7 cellular contexts compared by ENCODE assay signal in genomic region chr1:1513675-1514074, GRCh38. TPM values are rescaled to one million over a fixed set of nuclear protein-coding genes. Genes with fewer than 3 reads are reported as not detected.
DNase-seq lines count a peak whose midpoint lies in the region; ATAC-seq, FAIRE-seq and TF ChIP-seq lines count a peak whose summit lies in the region.
"Not testable (repeated sequence)": the region's sequence is repeated elsewhere in the genome, so short reads cannot be mapped to it uniquely, and the experiment has no call there.

No MANE protein-coding gene starts in this region.

- peak overlapping the region; percentile 33; the same call in 1 of the 2 replicates for H3K4me3 ChIP-seq in PC-9
- H3K4me3 ChIP-seq in astrocyte (ENCODE audit: insufficient read depth, low read depth, low read length): not testable (repeated sequence)

- H3K4me2 ChIP-seq in PC-9 (peak overlapping the region; percentile 61), astrocyte (ENCODE audit: low read length) (peak overlapping the region; percentile 66)

- peak overlapping the region; percentile 51 for H3K4me3 Mint-ChIP-seq in CD4-positive, alpha-beta T cell
- H3K4me3 Mint-ChIP-seq in HFFc6 (peak overlapping the region; percentile 80), astrocyte (ENCODE audit: unreplicated experiment) (peak overlapping the region; percentile 84), glutamatergic neuron (ENCODE audit: unreplicated experiment) (peak overlapping the region; percentile 70), nephron progenitor cell (peak overlapping the region; percentile 76)
- H3K4me3 Mint-ChIP-seq in activated CD8-positive, alpha-beta T cell treated with anti-CD3 and anti-CD28 coated beads for 36 hours: peak overlapping the region; percentile 72

- H3K79me2 ChIP-seq in PC-9 (ENCODE audit: low read depth) (peaks cover 38% of the 10 kb centered on the region), astrocyte (ENCODE audit: insufficient read depth, low read length) (peaks cover 31% of the 10 kb centered on the region)

- H3F3A ChIP-seq in PC-9 (ENCODE audit: insufficient read depth, low read depth): not testable (repeated sequence)

- not testable (repeated sequence) for H3K9me3 ChIP-seq in CD4-positive, alpha-beta T cell (ENCODE audit: control insufficient read depth, low read length); PC-9 (ENCODE audit: insufficient read depth, low read depth); astrocyte (ENCODE audit: insufficient read depth, low read depth, low read length)

- not testable (repeated sequence) for BruUV-seq in PC-9 (replicated peaks; lab: Mats Ljungman, UMichigan)

- CTCF ChIA-PET in CD4-positive, alpha-beta T cell (lab: Charles Lee); PC-9 (lab: Charles Lee); activated CD8-positive, alpha-beta T cell treated with anti-CD3 and anti-CD28 coated beads for 36 hours (lab: Charles Lee): not testable (repeated sequence)

- not testable (repeated sequence) for H3K9ac ChIP-seq in astrocyte (ENCODE audit: low read length)

- intact Hi-C loops in CD4-positive, alpha-beta T cell (cut with DNase I, micrococcal nuclease): loop anchor here in 1 of 2 experiments (5.0 kb wide), 1 partner anchor 104 kb away; the partner anchor contains the start of gene MIB2
- intact Hi-C loops in PC-9 (cut with micrococcal nuclease; ENCODE audit: unreplicated experiment): loop anchor here (5.0 kb wide), 1 partner anchor 394 kb away; no protein-coding TSS in a partner anchor
- intact Hi-C loops in activated CD8-positive, alpha-beta T cell treated with anti-CD3 and anti-CD28 coated beads for 36 hours (cut with micrococcal nuclease): not testable (repeated sequence)

- not testable (repeated sequence) for ATAC-seq in CD4-positive, alpha-beta T cell (ENCODE audit: poor library complexity); activated CD8-positive, alpha-beta T cell treated with anti-CD3 and anti-CD28 coated beads for 36 hours

- not testable (repeated sequence) for H3K27me3 ChIP-seq in CD4-positive, alpha-beta T cell (ENCODE audit: control insufficient read depth, insufficient read depth, low read length); PC-9 (ENCODE audit: insufficient read depth, low read depth); astrocyte (ENCODE audit: insufficient read depth, low read length)

- not testable (repeated sequence) for H3K4me1 ChIP-seq in PC-9 (replicated peaks; ENCODE audit: insufficient read depth); astrocyte (ENCODE audit: insufficient read depth, low read length)

- H3K27me3 Mint-ChIP-seq in CD4-positive, alpha-beta T cell; HFFc6 (ENCODE audit: insufficient read depth); activated CD8-positive, alpha-beta T cell treated with anti-CD3 and anti-CD28 coated beads for 36 hours; astrocyte (ENCODE audit: low read depth, unreplicated experiment); nephron progenitor cell (ENCODE audit: low read depth, poor library complexity): not testable (repeated sequence)
- peaks cover 13% of the 10 kb centered on the region for H3K27me3 Mint-ChIP-seq in glutamatergic neuron (ENCODE audit: unreplicated experiment)

- H2AFZ ChIP-seq in PC-9; astrocyte (ENCODE audit: low read depth, low read length): not testable (repeated sequence)

- not testable (repeated sequence) for TF ChIP-seq CTCF in CD4-positive, alpha-beta T cell (IDR thresholded peaks at IDR 0.05); HFFc6 (IDR thresholded peaks at IDR 0.05); PC-9 (conservative IDR thresholded peaks at IDR 0.05); activated CD8-positive, alpha-beta T cell treated with anti-CD3 and anti-CD28 coated beads for 36 hours (IDR thresholded peaks at IDR 0.05); astrocyte (IDR thresholded peaks at IDR 0.05; ENCODE audit: insufficient read depth, low read depth, low read length); glutamatergic neuron (IDR thresholded peaks at IDR 0.05; ENCODE audit: partially characterized antibody, unreplicated experiment); nephron progenitor cell (IDR thresholded peaks at IDR 0.05)

- H3K9me3 Mint-ChIP-seq in CD4-positive, alpha-beta T cell; HFFc6; activated CD8-positive, alpha-beta T cell treated with anti-CD3 and anti-CD28 coated beads for 36 hours; astrocyte (ENCODE audit: unreplicated experiment); glutamatergic neuron (ENCODE audit: unreplicated experiment); nephron progenitor cell: not testable (repeated sequence)

- peaks cover 19% of the 10 kb centered on the region for H3K36me3 Mint-ChIP-seq in CD4-positive, alpha-beta T cell (ENCODE audit: low read depth)
- not testable (repeated sequence) for H3K36me3 Mint-ChIP-seq in HFFc6 (ENCODE audit: low read depth); astrocyte (ENCODE audit: low read depth, unreplicated experiment); glutamatergic neuron (ENCODE audit: unreplicated experiment)
- peaks cover 21% of the 10 kb centered on the region for H3K36me3 Mint-ChIP-seq in activated CD8-positive, alpha-beta T cell treated with anti-CD3 and anti-CD28 coated beads for 36 hours (ENCODE audit: low read depth)
- H3K36me3 Mint-ChIP-seq in nephron progenitor cell (ENCODE audit: low read depth): peaks cover 10% of the 10 kb centered on the region

- not testable (repeated sequence) for FAIRE-seq in astrocyte (lab: Jason Lieb, UNC)

- not testable (repeated sequence) for H3K27ac ChIP-seq in CD4-positive, alpha-beta T cell (ENCODE audit: low read depth, low read length); PC-9; astrocyte (ENCODE audit: low read depth, low read length)

- DNase-seq in CD4-positive, alpha-beta T cell; HFFc6; PC-9; activated CD8-positive, alpha-beta T cell treated with anti-CD3 and anti-CD28 coated beads for 36 hours; astrocyte (ENCODE audit: low read depth); glutamatergic neuron; nephron progenitor cell: not testable (repeated sequence)

- not testable (repeated sequence) for H3K36me3 ChIP-seq in PC-9 (ENCODE audit: low read depth); astrocyte (ENCODE audit: insufficient read depth, low read length)

- H3K27ac Mint-ChIP-seq in CD4-positive, alpha-beta T cell; activated CD8-positive, alpha-beta T cell treated with anti-CD3 and anti-CD28 coated beads for 36 hours; glutamatergic neuron (ENCODE audit: unreplicated experiment); nephron progenitor cell: not testable (repeated sequence)
- H3K27ac Mint-ChIP-seq in HFFc6 (peak overlapping the region; percentile 51; the same call in 1 of the 2 replicates), astrocyte (ENCODE audit: unreplicated experiment) (peak overlapping the region; percentile 38)

- H3K4me1 Mint-ChIP-seq in CD4-positive, alpha-beta T cell (ENCODE audit: low read depth): peaks cover 14% of the 10 kb centered on the region
- not testable (repeated sequence) for H3K4me1 Mint-ChIP-seq in HFFc6 (ENCODE audit: low read depth); activated CD8-positive, alpha-beta T cell treated with anti-CD3 and anti-CD28 coated beads for 36 hours (ENCODE audit: low read depth); astrocyte (ENCODE audit: low read depth, unreplicated experiment); glutamatergic neuron (ENCODE audit: low read depth, unreplicated experiment)
- peaks cover 27% of the 10 kb centered on the region for H3K4me1 Mint-ChIP-seq in nephron progenitor cell

- not testable (repeated sequence) for H4K20me1 ChIP-seq in PC-9 (ENCODE audit: insufficient read depth); astrocyte (ENCODE audit: insufficient read depth, low read length)

- POLR2A ChIA-PET in CD4-positive, alpha-beta T cell (lab: Charles Lee); PC-9 (lab: Charles Lee; ENCODE audit: unreplicated experiment); activated CD8-positive, alpha-beta T cell treated with anti-CD3 and anti-CD28 coated beads for 36 hours (lab: Charles Lee): not testable (repeated sequence)

- H3K9me2 ChIP-seq in PC-9 (ENCODE audit: insufficient read depth): not testable (repeated sequence)

RNA-seq across cellular contexts. Expression of gene ATAD3A, which starts 1.7 kb away (rescaled TPM):
- 10 to 100 TPM; 17.0 to 19.5 TPM for total RNA-seq in CD4-positive, alpha-beta T cell
- 10 to 100 TPM; 48.7 to 61.5 (median 54.0) TPM for total RNA-seq in HFFc6 (2021; fragmentation: NEBNext Ultra II Directional; extraction: Animal tissue kit (Norgen Biotek cat#: 25700))
- 36.6 and 43.6 TPM in 2 replicates for total RNA-seq in PC-9 (2021)
- 10 to 100 TPM; 61.7 to 65.1 TPM for total RNA-seq in activated CD8-positive, alpha-beta T cell treated with anti-CD3 and anti-CD28 coated beads for 36 hours
- total RNA-seq in astrocyte: 51.1 and 54.9 TPM in 2 replicates
- 32.1 TPM for total RNA-seq in glutamatergic neuron (ENCODE audit: unreplicated experiment)

RNA-seq across cellular contexts. Expression of gene TMEM240, which starts 26.7 kb away (rescaled TPM):
- 1 to 10 TPM in 1 of 2 experiments, under 1 TPM in 1; 0.75 to 1.5 TPM for total RNA-seq in CD4-positive, alpha-beta T cell
- 1 to 10 TPM; 2.8 to 5.1 (median 4.1) TPM for total RNA-seq in HFFc6 (2021; fragmentation: NEBNext Ultra II Directional; extraction: Animal tissue kit (Norgen Biotek cat#: 25700))
- 4.4 and 8.3 TPM in 2 replicates for total RNA-seq in PC-9 (2021)
- total RNA-seq in activated CD8-positive, alpha-beta T cell treated with anti-CD3 and anti-CD28 coated beads for 36 hours: under 1 TPM; 0.45 to 0.74 TPM
- 7.0 and 9.0 TPM in 2 replicates for total RNA-seq in astrocyte
- 24.4 TPM for total RNA-seq in glutamatergic neuron (ENCODE audit: unreplicated experiment)

RNA-seq across cellular contexts. Expression of gene ATAD3B, which starts 42.1 kb away (rescaled TPM):
- total RNA-seq in CD4-positive, alpha-beta T cell: 10 to 100 TPM; 44.3 to 49.1 TPM
- 10 to 100 TPM; 21.0 to 24.8 (median 23.0) TPM for total RNA-seq in HFFc6 (2021; fragmentation: NEBNext Ultra II Directional; extraction: Animal tissue kit (Norgen Biotek cat#: 25700))
- total RNA-seq in PC-9 (2021): 28.5 and 32.8 TPM in 2 replicates
- 10 to 100 TPM; 42.5 to 48.1 TPM for total RNA-seq in activated CD8-positive, alpha-beta T cell treated with anti-CD3 and anti-CD28 coated beads for 36 hours
- total RNA-seq in astrocyte: 55.3 and 63.0 TPM in 2 replicates
- total RNA-seq in glutamatergic neuron (ENCODE audit: unreplicated experiment): 34.9 TPM
